Comparison of ENCODE assay signal across 8 cellular contexts in genomic region chr11:22875869-22876473, GRCh38. TPM values are rescaled to one million over a fixed set of nuclear protein-coding genes. Genes with fewer than 3 reads are reported as not detected.
DNase-seq lines count a peak whose midpoint lies in the region; ATAC-seq, FAIRE-seq and TF ChIP-seq lines count a peak whose summit lies in the region.

No MANE protein-coding gene starts in this region.

- ATAC-seq in HG02610 (IDR thresholded peaks at IDR 0.05; ENCODE audit: unreplicated experiment) = peak; percentile 99

- no peaks in the 10 kb centered on the region for H3K27me3 ChIP-seq in prostate gland (replicated peaks; ENCODE audit: insufficient read depth)

- TF ChIP-seq POLR2A in GM12892 (IDR thresholded peaks at IDR 0.05; ENCODE audit: low read depth, low read length) = no peak
- no peak for TF ChIP-seq POLR2A in prostate gland (IDR thresholded peaks at IDR 0.05)

- peak; percentile 59 to 88 (median 82) for TF ChIP-seq CTCF in prostate gland (IDR thresholded peaks at IDR 0.05)

- FAIRE-seq in GM12892 (lab: Jason Lieb, UNC) = peak; percentile 80

- H3K36me3 ChIP-seq in prostate gland = no peaks in the 10 kb centered on the region

- DNase-seq in GM12892 (ENCODE audit: insufficient read length) = peak; percentile 19
- peak; percentile 78 for DNase-seq in MV-4-11 (lab: John Stamatoyannopoulos, UW)
- DNase-seq in SHP77 treated with DMSO at 0.1 percent for 48 hours (lab: John Stamatoyannopoulos, UW) = peak; percentile 24
- DNase-seq in activated effector memory CD4-positive, alpha-beta T cell treated with anti-CD3 and anti-CD28 coated beads, Interleukin-2, amount 50 U/mL, for 16 hours = peak; percentile 74
- peak; percentile 57 for DNase-seq in germinal center (ENCODE audit: low spot score)
- DNase-seq in prostate gland (ENCODE audit: low spot score) = peak; percentile 71
- DNase-seq in GOT3 (lab: John Stamatoyannopoulos, UW) = no peak

- no peak overlapping the region for H3K27ac ChIP-seq in prostate gland

- no peaks in the 10 kb centered on the region for H3K9me3 ChIP-seq in prostate gland

- no peaks in the 10 kb centered on the region for H3K4me1 ChIP-seq in prostate gland (replicated peaks)

- intact Hi-C loops in prostate gland (cut with DNase I) = no loop called here

- WGBS in prostate gland = 5% methylated on average over 2 of the region's 2 CpGs

- H3K4me3 ChIP-seq in prostate gland = no peak overlapping the region

RNA-seq across cellular contexts. Expression of gene CCDC179, which starts 15.7 kb away (rescaled TPM):
- not detected for polyA plus RNA-seq in GM12892 (2012; ENCODE audit: missing spikeins)
- not detected for total RNA-seq in prostate gland

RNA-seq across cellular contexts. Expression of gene SVIP, which starts 46.4 kb away (rescaled TPM):
- polyA plus RNA-seq in GM12892 (2012; ENCODE audit: missing spikeins) = 51.4 TPM
- total RNA-seq in prostate gland = 10 to 100 TPM; 13.6 to 23.5 TPM
